26 cellular contexts compared by ENCODE assay signal in genomic region chr15:62787401-62787800, GRCh38.
"Had no signal": no experiment of that assay in that cellular context is flagged by ENCODE, and none has a peak within 500 bp of the region (broad histone marks: within the 10 kb centered on the region; RNA-seq: fewer than 3 reads in every experiment).

No MANE protein-coding gene starts in this region.

- H3K4me3 ChIP-seq: colonic mucosa, gastroesophageal sphincter, heart left ventricle, hepatocyte, lung, mucosa of descending colon, right atrium auricular region, thoracic aorta, tibial nerve, upper lobe of right lung, uterus had no signal

- H3K4me1 ChIP-seq: colonic mucosa, foreskin keratinocyte, parathyroid adenoma, uterus had no signal

- H3K4me3 Mint-ChIP-seq: dendritic cell treated with granulocyte-macrophage colony-stimulating factor and Interleukin-4, amounts not matched to agents 40 ng/mL and 50 ng/mL, for 4 days; endodermal cell; memory B cell; mesothelial cell of epicardium; naive thymus-derived CD8-positive, alpha-beta T cell; stimulated activated memory B cell treated with anti-CD40 and anti-IgM and Interleukin-4, amounts not matched to agents 10 μg/mL and 1 μg/mL and 100 μg/mL, for 72 hours had no signal

- H3K27me3 Mint-ChIP-seq: dendritic cell treated with granulocyte-macrophage colony-stimulating factor and Interleukin-4, amounts not matched to agents 40 ng/mL and 50 ng/mL, for 4 days; progenitor cell of endocrine pancreas; stimulated activated memory B cell treated with anti-CD40 and anti-IgM and Interleukin-4, amounts not matched to agents 10 μg/mL and 1 μg/mL and 100 μg/mL, for 72 hours had no signal

- FAIRE-seq: kidney had no signal

- H3K9me3 ChIP-seq: colonic mucosa, gastroesophageal sphincter, heart left ventricle, mucosa of descending colon, right atrium auricular region, thoracic aorta, tibial nerve, upper lobe of right lung, uterus had no signal

- H3K9ac ChIP-seq: parathyroid adenoma had no signal

- H3K27me3 ChIP-seq: colonic mucosa, foreskin keratinocyte, gastroesophageal sphincter, heart left ventricle, hepatocyte, right atrium auricular region, tibial nerve, upper lobe of right lung, uterus had no signal

- H3K4me2 ChIP-seq: hepatocyte had no signal

- H3K27ac Mint-ChIP-seq: dendritic cell treated with granulocyte-macrophage colony-stimulating factor and Interleukin-4, amounts not matched to agents 40 ng/mL and 50 ng/mL, for 4 days; endodermal cell; memory B cell; mesothelial cell of epicardium; naive thymus-derived CD8-positive, alpha-beta T cell; progenitor cell of endocrine pancreas; stimulated activated memory B cell treated with anti-CD40 and anti-IgM and Interleukin-4, amounts not matched to agents 10 μg/mL and 1 μg/mL and 100 μg/mL, for 72 hours had no signal

- H3K4me1 Mint-ChIP-seq: memory B cell; naive thymus-derived CD8-positive, alpha-beta T cell; stimulated activated memory B cell treated with anti-CD40 and anti-IgM and Interleukin-4, amounts not matched to agents 10 μg/mL and 1 μg/mL and 100 μg/mL, for 72 hours had no signal

- H3K27ac ChIP-seq: colonic mucosa, epithelial cell of prostate, foreskin keratinocyte, gastroesophageal sphincter, heart left ventricle, hepatocyte, parathyroid adenoma, right atrium auricular region, thoracic aorta, tibial nerve, upper lobe of right lung had no signal

- H3K36me3 Mint-ChIP-seq: memory B cell; mesothelial cell of epicardium; naive thymus-derived CD8-positive, alpha-beta T cell; stimulated activated memory B cell treated with anti-CD40 and anti-IgM and Interleukin-4, amounts not matched to agents 10 μg/mL and 1 μg/mL and 100 μg/mL, for 72 hours had no signal

- DNase-seq: colonic mucosa; effector CD8-positive, alpha-beta T cell; endodermal cell; foreskin keratinocyte; heart left ventricle; kidney; mucosa of descending colon; naive thymus-derived CD8-positive, alpha-beta T cell; stimulated activated CD4-positive, alpha-beta T cell treated with anti-CD3 and anti-CD28 coated beads, Interleukin-4, amount 100 ng/mL, for 4 hours; stimulated activated naive CD8-positive, alpha-beta T cell treated with anti-CD3 and anti-CD28 coated beads, Interleukin-15, Interleukin-2, amounts not matched to agents 100 U/mL and 50 U/mL, for 24 hours; substantia nigra; upper lobe of right lung; uterus had no signal

- H2AFZ ChIP-seq: hepatocyte, parathyroid adenoma had no signal

- H3K36me3 ChIP-seq: colonic mucosa, gastroesophageal sphincter, upper lobe of right lung, uterus had no signal

- H3K79me2 ChIP-seq: hepatocyte, parathyroid adenoma had no signal

- H3K9me3 Mint-ChIP-seq: dendritic cell treated with granulocyte-macrophage colony-stimulating factor and Interleukin-4, amounts not matched to agents 40 ng/mL and 50 ng/mL, for 4 days; endodermal cell; memory B cell; mesothelial cell of epicardium; naive thymus-derived CD8-positive, alpha-beta T cell; stimulated activated memory B cell treated with anti-CD40 and anti-IgM and Interleukin-4, amounts not matched to agents 10 μg/mL and 1 μg/mL and 100 μg/mL, for 72 hours had no signal
